ENCODE assay signal across 15 cellular contexts in genomic region chr2:41870948-41871522, GRCh38.
DNase-seq lines count a peak whose midpoint lies in the region; ATAC-seq and TF ChIP-seq lines count a peak whose summit lies in the region.
"Had no signal": no experiment of that assay in that cellular context is flagged by ENCODE, and none has a peak within 500 bp of the region (broad histone marks: within the 10 kb centered on the region; RNA-seq: fewer than 3 reads in every experiment).

No MANE protein-coding gene starts in this region.

- CTCF ChIA-PET in CD8-positive, alpha-beta memory T cell (lab: Charles Lee): interaction anchor here (0.8 to 8.0 kb wide), 13 partner anchors 8 to 262 kb away, joined by 3 to 185 read pairs (median 5); no protein-coding TSS in a partner anchor

- no peaks in the 10 kb centered on the region for H3K27me3 ChIP-seq in CD8-positive, alpha-beta memory T cell (ENCODE audit: insufficient read depth, low read length, poor library complexity, severe bottlenecking)

- H3K4me3 ChIP-seq in CD8-positive, alpha-beta memory T cell (ENCODE audit: low read length): no peak overlapping the region
- no peak overlapping the region for H3K4me3 ChIP-seq in WI38 (ENCODE audit: low read depth, low read length)

- H3K27ac Mint-ChIP-seq in CD8-positive, alpha-beta memory T cell: peak overlapping the region in 2 of 8 donors; percentile 47 to 77
- no peak overlapping the region for H3K27ac Mint-ChIP-seq in osteocyte (ENCODE audit: unreplicated experiment)
- H3K27ac Mint-ChIP-seq: activated T-helper 2 cell treated with anti-CD3 and anti-CD28 coated beads, Interferon-gamma antibody, Interleukin-2, Interleukin-4, amounts not matched to agents 10 μg/mL and 5 μg/mL and 100 μg/mL, durations not matched to agents 14 hours and 24 hours and 36 hours; naive thymus-derived CD4-positive, alpha-beta T cell; stimulated activated naive B cell treated with anti-CD40 and anti-IgM and Interleukin-4, amounts not matched to agents 10 μg/mL and 1 μg/mL and 100 μg/mL, for 72 hours had no signal

- intact Hi-C loops in Right ventricle myocardium superior (cut with DNase I): no loop called here

- H3K4me3 Mint-ChIP-seq in CD8-positive, alpha-beta memory T cell: peak overlapping the region in 4 of 7 donors; percentile 7 to 72 (median 50)
- no peak overlapping the region for H3K4me3 Mint-ChIP-seq in osteocyte (ENCODE audit: unreplicated experiment)
- H3K4me3 Mint-ChIP-seq: naive thymus-derived CD4-positive, alpha-beta T cell; stimulated activated naive B cell treated with anti-CD40 and anti-IgM and Interleukin-4, amounts not matched to agents 10 μg/mL and 1 μg/mL and 100 μg/mL, for 72 hours had no signal

- POLR2A ChIA-PET in CD8-positive, alpha-beta memory T cell (lab: Charles Lee): interaction anchor here (0.6 kb wide), 1 partner anchor 253 kb away, joined by 4 read pairs; no protein-coding TSS in a partner anchor

- H3K27me3 Mint-ChIP-seq in CD8-positive, alpha-beta memory T cell: peaks cover 3 to 5% of the 10 kb centered on the region in 2 donors
- H3K27me3 Mint-ChIP-seq in osteocyte (ENCODE audit: unreplicated experiment): peaks cover 2% of the 10 kb centered on the region

- TF ChIP-seq CTCF in WI38 (IDR thresholded peaks at IDR 0.05; ENCODE audit: low read depth, low read length) (peak; percentile 11; the same call in 1 of the 2 replicates), osteocyte (IDR thresholded peaks at IDR 0.05) (peak; percentile 45)

- peaks cover 34 to 62% (median 40%) of the 10 kb centered on the region in 3 donors for H3K4me1 Mint-ChIP-seq in CD8-positive, alpha-beta memory T cell
- peaks cover 49% of the 10 kb centered on the region for H3K4me1 Mint-ChIP-seq in osteocyte (ENCODE audit: unreplicated experiment)
- H3K4me1 Mint-ChIP-seq: stimulated activated naive B cell treated with anti-CD40 and anti-IgM and Interleukin-4, amounts not matched to agents 10 μg/mL and 1 μg/mL and 100 μg/mL, for 72 hours had no signal

- no peak for DNase-seq in CD8-positive, alpha-beta memory T cell
- peak; percentile 46 for DNase-seq in Right ventricle myocardium superior
- DNase-seq in osteocyte (ENCODE audit: extremely low spot score, unreplicated experiment): no peak
- no peak for DNase-seq in effector CD4-positive, alpha-beta T cell
- DNase-seq: Calu3; cortex of kidney; naive thymus-derived CD4-positive, alpha-beta T cell; NCI-H187; stimulated activated CD4-positive, alpha-beta T cell treated with anti-CD3 and anti-CD28 coated beads, Interleukin-15, amount 100 ng/mL, for 24 hours; stimulated activated naive B cell treated with anti-CD40 and anti-IgM and Interleukin-4, amounts not matched to agents 10 μg/mL and 1 μg/mL and 100 μg/mL, for 72 hours had no signal

- no peaks in the 10 kb centered on the region for H3K36me3 ChIP-seq in CD8-positive, alpha-beta memory T cell (ENCODE audit: insufficient read depth, low read length)

- peak; percentile 54 for ATAC-seq in Right ventricle myocardium superior (ENCODE audit: poor library complexity)
- ATAC-seq in HG02840 (IDR thresholded peaks at IDR 0.05; ENCODE audit: low FRiP score, unreplicated experiment): no peak
- no peak for ATAC-seq in GM21619 (IDR thresholded peaks at IDR 0.05; ENCODE audit: unreplicated experiment)
- ATAC-seq in HG03095 (IDR thresholded peaks at IDR 0.05; ENCODE audit: unreplicated experiment): no peak
- ATAC-seq: naive thymus-derived CD4-positive, alpha-beta T cell had no signal

- no peak overlapping the region for H3K27ac ChIP-seq in CD8-positive, alpha-beta memory T cell (ENCODE audit: low read depth, low read length)

- H3K36me3 Mint-ChIP-seq in CD8-positive, alpha-beta memory T cell: peaks cover 0 to 2% (median 0%) of the 10 kb centered on the region in 3 donors
- no peaks in the 10 kb centered on the region for H3K36me3 Mint-ChIP-seq in osteocyte (ENCODE audit: unreplicated experiment)
- H3K36me3 Mint-ChIP-seq: naive thymus-derived CD4-positive, alpha-beta T cell; stimulated activated naive B cell treated with anti-CD40 and anti-IgM and Interleukin-4, amounts not matched to agents 10 μg/mL and 1 μg/mL and 100 μg/mL, for 72 hours had no signal

- H3K9me3 ChIP-seq in CD8-positive, alpha-beta memory T cell (ENCODE audit: low read length): no peaks in the 10 kb centered on the region

- H3K9me3 Mint-ChIP-seq in CD8-positive, alpha-beta memory T cell: no peaks in the 10 kb centered on the region
- H3K9me3 Mint-ChIP-seq in osteocyte (ENCODE audit: unreplicated experiment): no peaks in the 10 kb centered on the region
- H3K9me3 Mint-ChIP-seq: activated T-helper 2 cell treated with anti-CD3 and anti-CD28 coated beads, Interferon-gamma antibody, Interleukin-2, Interleukin-4, amounts not matched to agents 10 μg/mL and 5 μg/mL and 100 μg/mL, durations not matched to agents 14 hours and 24 hours and 36 hours; naive thymus-derived CD4-positive, alpha-beta T cell; stimulated activated naive B cell treated with anti-CD40 and anti-IgM and Interleukin-4, amounts not matched to agents 10 μg/mL and 1 μg/mL and 100 μg/mL, for 72 hours had no signal

- no peaks in the 10 kb centered on the region for H3K4me1 ChIP-seq in CD8-positive, alpha-beta memory T cell (ENCODE audit: insufficient read depth, low read length)
